ENCODE assay signal across 30 cellular contexts in the genomic region with DNA sequence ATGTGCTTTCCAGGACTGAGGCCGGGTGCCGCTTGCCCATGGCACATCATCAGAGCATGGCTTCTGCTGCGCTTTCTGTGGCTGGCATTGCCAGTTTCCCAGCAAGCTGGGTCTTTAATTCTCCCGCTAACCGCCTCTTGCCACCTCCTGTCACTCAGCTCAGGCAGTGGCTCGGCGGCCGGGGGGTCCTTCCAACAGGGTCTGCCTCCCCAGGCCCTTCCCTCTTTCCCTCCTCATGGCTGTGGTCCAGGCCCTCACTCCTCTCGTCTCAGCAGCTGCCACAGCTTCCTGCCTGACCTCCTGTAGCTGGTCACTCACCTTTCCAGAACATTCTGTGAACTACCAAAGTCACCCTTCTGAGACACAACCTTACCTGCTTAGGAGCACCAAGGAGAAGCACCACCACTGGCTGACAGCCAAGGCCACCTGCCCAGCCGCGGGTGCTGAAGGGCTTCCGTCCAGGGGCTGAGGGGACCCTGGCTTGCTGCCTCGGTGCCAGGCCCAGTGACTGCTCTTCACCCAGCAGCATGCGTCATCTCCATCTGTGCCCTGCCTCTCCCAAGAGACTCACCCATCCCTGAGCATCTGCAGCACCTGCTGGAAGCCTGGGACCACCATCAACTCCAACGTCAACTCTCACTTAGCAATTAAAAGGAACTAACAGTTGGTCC.
"Had no signal": no experiment of that assay in that cellular context is flagged by ENCODE, and none has a peak within 500 bp of the region (broad histone marks: within the 10 kb centered on the region; RNA-seq: fewer than 3 reads in every experiment).

No MANE protein-coding gene starts in this region.

- H3K27ac Mint-ChIP-seq: activated CD4-positive, alpha-beta memory T cell treated with anti-CD3 and anti-CD28 coated beads for 36 hours; activated naive CD8-positive, alpha-beta T cell treated with anti-CD3 and anti-CD28 coated beads for 36 hours; activated T-cell treated with anti-CD3 and anti-CD28 coated beads, Interleukin-2, amount 50 U/mL, for 72 hours; effector memory CD8-positive, alpha-beta T cell; immature natural killer cell; nephron had no signal

- H3K4me1 ChIP-seq: adrenal gland, ascending aorta, colonic mucosa, lower lobe of right lung, prostate gland had no signal

- H3K4me3 ChIP-seq: adrenal gland, ascending aorta, cardiac muscle cell, colonic mucosa, lower lobe of right lung, ovary, prostate gland, skin epidermis, testis had no signal

- H3K27me3 ChIP-seq: adrenal gland, ascending aorta, cardiac muscle cell, colonic mucosa, ovary, testis had no signal

- H3K27ac ChIP-seq: adrenal gland, ascending aorta, cardiac muscle cell, colonic mucosa, lower lobe of right lung, ovary, prostate gland, testis had no signal

- DNase-seq: activated CD4-positive, alpha-beta memory T cell treated with anti-CD3 and anti-CD28 coated beads for 36 hours; activated CD4-positive, alpha-beta T cell treated with anti-CD3 and anti-CD28 coated beads for 4 hours; activated naive CD4-positive, alpha-beta T cell treated with Interleukin-2 at 50 U/mL for 16 hours; activated naive CD8-positive, alpha-beta T cell treated with anti-CD3 and anti-CD28 coated beads for 36 hours; activated T-cell treated with anti-CD3 and anti-CD28 coated beads, Interleukin-2, amount 50 U/mL, for 72 hours; adrenal gland; cerebellar nuclear complex; colonic mucosa; effector memory CD8-positive, alpha-beta T cell; foreskin fibroblast; hippocampal formation; immature natural killer cell; kidney; left colon; lower lobe of right lung; ovary; retina; stimulated activated CD4-positive, alpha-beta T cell treated with anti-CD3 and anti-CD28 coated beads, Interleukin-12 subunit alpha, Interleukin-12 subunit beta, amount 100 ng/mL, for 4 hours; stimulated activated CD4-positive, alpha-beta T cell treated with anti-CD3 and anti-CD28 coated beads, Interleukin-4, amount 100 ng/mL, for 1 hour; stimulated activated naive CD8-positive, alpha-beta T cell treated with anti-CD3 and anti-CD28 coated beads, Interleukin-15, Interleukin-2, amounts not matched to agents 100 U/mL and 50 U/mL, for 24 hours; T-helper 1 cell; testis; trophoblast cell had no signal

- H3K9me3 Mint-ChIP-seq: effector memory CD8-positive, alpha-beta T cell; nephron had no signal

- H3K9me3 ChIP-seq: adrenal gland, ascending aorta, colonic mucosa, lower lobe of right lung, ovary, prostate gland, testis had no signal

- H3K36me3 ChIP-seq: adrenal gland, cardiac muscle cell, colonic mucosa, ovary, prostate gland had no signal

- ATAC-seq: activated T-cell treated with anti-CD3 and anti-CD28 coated beads, Interleukin-2, amount 50 U/mL, for 72 hours; effector memory CD8-positive, alpha-beta T cell; left colon; lower lobe of right lung; sciatic nerve; stimulated activated naive CD8-positive, alpha-beta T cell treated with anti-CD3 and anti-CD28 coated beads, Interleukin-15, Interleukin-2, amounts not matched to agents 100 U/mL and 50 U/mL, for 24 hours had no signal

- H3K4me3 Mint-ChIP-seq: activated CD4-positive, alpha-beta memory T cell treated with anti-CD3 and anti-CD28 coated beads for 36 hours; activated naive CD8-positive, alpha-beta T cell treated with anti-CD3 and anti-CD28 coated beads for 36 hours; activated T-cell treated with anti-CD3 and anti-CD28 coated beads, Interleukin-2, amount 50 U/mL, for 72 hours; brain; effector memory CD8-positive, alpha-beta T cell; immature natural killer cell; nephron had no signal

- H3K4me1 Mint-ChIP-seq: brain, immature natural killer cell, nephron had no signal

- H3K27me3 Mint-ChIP-seq: activated naive CD8-positive, alpha-beta T cell treated with anti-CD3 and anti-CD28 coated beads for 36 hours; brain had no signal
